Comparison of ENCODE assay signal across 8 cellular contexts in the genomic region with DNA sequence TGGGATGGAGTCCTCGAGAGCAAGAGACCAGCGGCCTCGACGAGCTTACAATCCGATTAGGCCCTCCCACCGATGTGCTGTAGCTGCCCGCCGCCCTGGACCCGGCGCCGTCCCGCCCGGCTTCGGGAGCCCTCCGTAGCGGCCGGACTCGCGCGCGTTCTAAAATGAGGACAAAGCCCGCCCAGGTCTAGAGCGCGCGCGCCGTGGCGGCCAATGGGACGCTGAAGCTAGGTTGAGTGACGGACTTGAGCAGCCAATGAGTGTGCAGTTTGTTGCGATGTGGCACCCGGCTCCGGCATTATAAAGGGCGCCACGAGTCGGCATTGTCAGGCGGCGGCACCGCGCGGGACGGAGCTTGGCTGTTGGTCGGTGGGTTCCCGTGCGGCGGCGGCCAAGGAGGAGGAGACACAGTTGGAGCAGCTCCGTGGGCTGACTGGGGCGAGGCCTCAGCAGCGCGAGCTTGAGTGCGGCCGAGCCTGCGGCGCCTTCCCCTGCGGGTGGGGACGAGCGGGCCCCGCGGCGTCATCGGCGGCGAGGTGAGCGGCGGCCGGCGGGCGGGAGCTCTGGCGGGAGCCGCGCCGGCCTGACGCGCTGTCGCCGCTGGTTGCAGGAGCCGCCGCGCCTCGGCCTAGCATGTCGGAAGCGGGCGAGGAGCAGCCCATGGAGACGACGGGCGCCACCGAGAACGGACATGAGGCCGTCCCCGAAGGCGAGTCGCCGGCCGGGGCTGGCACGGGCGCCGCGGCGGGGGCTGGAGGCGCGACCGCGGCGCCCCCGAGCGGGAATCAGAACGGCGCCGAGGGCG. TPM values are rescaled to one million over a fixed set of nuclear protein-coding genes. Genes with fewer than 3 reads are reported as not detected.
A peak's percentile ranks its signal among the peaks of the same experiment; 100 is the strongest.
DNase-seq lines count a peak whose midpoint lies in the region; ATAC-seq and TF ChIP-seq lines count a peak whose summit lies in the region.

A gene (plus strand): TSS at position 329 of the 805 bp plus-strand sequence. CDS start 305 bp downstream, at position 634.

- TF ChIP-seq POLR2A in GM19193 (IDR thresholded peaks at IDR 0.05; ENCODE audit: extremely low read depth, insufficient read depth, insufficient read length): peak; percentile 100

- H3K4me3 ChIP-seq in choroid plexus epithelial cell (ENCODE audit: low read depth, low read length): peak within 1 kb of the TSS; percentile 89

- peaks cover 44% of the 10 kb centered on the region for H3K36me3 Mint-ChIP-seq in activated CD4-positive, alpha-beta T cell treated with anti-CD3 and anti-CD28 coated beads for 36 hours (ENCODE audit: low read depth)

- no peaks in the 10 kb centered on the region for H3K27me3 Mint-ChIP-seq in activated CD4-positive, alpha-beta T cell treated with anti-CD3 and anti-CD28 coated beads for 36 hours

- DNase-seq in AML-193 (lab: John Stamatoyannopoulos, UW) (peak; percentile 86 to 89), NCI-H510A treated with DMSO at 0.1 percent for 48 hours (lab: John Stamatoyannopoulos, UW) (peak; percentile 87), choroid plexus epithelial cell (ENCODE audit: low read depth) (peak; percentile 98), kidney tubule cell (ENCODE audit: low spot score) (peak; percentile 96)
- DNase-seq in activated CD4-positive, alpha-beta T cell treated with anti-CD3 and anti-CD28 coated beads for 36 hours: peak; percentile 97
- peak; percentile 91 to 98 (median 94) for DNase-seq in stimulated activated CD4-positive, alpha-beta T cell treated with anti-CD3 and anti-CD28 coated beads, Interleukin-1b, Interleukin-23, amount 100 ng/mL, for 24 hours (ENCODE audit: low read depth in 4 of 4, low spot score in 1 of 4)

- H3K27ac Mint-ChIP-seq in activated CD4-positive, alpha-beta T cell treated with anti-CD3 and anti-CD28 coated beads for 36 hours: peak within 1 kb of the TSS; percentile 97

- intact Hi-C loops in activated CD4-positive, alpha-beta T cell treated with anti-CD3 and anti-CD28 coated beads for 36 hours (cut with DNase I, micrococcal nuclease): loop anchor here in 1 of 2 experiments (1.0 to 10.0 kb wide), 11 partner anchors 28 to 1418 kb away; a partner anchor contains a TSS

- CTCF ChIA-PET in activated CD4-positive, alpha-beta T cell treated with anti-CD3 and anti-CD28 coated beads for 36 hours (lab: Charles Lee): interaction anchor here (0.7 to 1.0 kb wide), 2 partner anchors 130 to 421 kb away, joined by 3 read pairs; no protein-coding TSS in a partner anchor

- ATAC-seq in HG03439 (IDR thresholded peaks at IDR 0.05; ENCODE audit: unreplicated experiment): peak; percentile 80
- ATAC-seq in activated CD4-positive, alpha-beta T cell treated with anti-CD3 and anti-CD28 coated beads for 36 hours: peak; percentile 84

- no peak for TF ChIP-seq CTCF in choroid plexus epithelial cell (conservative IDR thresholded peaks at IDR 0.05; ENCODE audit: low read depth, low read length)

- POLR2A ChIA-PET in activated CD4-positive, alpha-beta T cell treated with anti-CD3 and anti-CD28 coated beads for 36 hours (lab: Charles Lee): interaction anchor here (0.6 to 1.5 kb wide), 14 partner anchors 8 to 1683 kb away, joined by 3 to 15 read pairs (median 4); a partner anchor contains a TSS

- no peaks in the 10 kb centered on the region for H3K9me3 Mint-ChIP-seq in activated CD4-positive, alpha-beta T cell treated with anti-CD3 and anti-CD28 coated beads for 36 hours (ENCODE audit: low read depth)

- peak within 1 kb of the TSS; percentile 82 for H3K4me3 Mint-ChIP-seq in activated CD4-positive, alpha-beta T cell treated with anti-CD3 and anti-CD28 coated beads for 36 hours

- H3K4me1 Mint-ChIP-seq in activated CD4-positive, alpha-beta T cell treated with anti-CD3 and anti-CD28 coated beads for 36 hours: peaks cover 31% of the 10 kb centered on the region

RNA-seq across cellular contexts. Expression of the gene that starts here (rescaled TPM):
- 100 to 1,000 TPM; 258 to 336 TPM for total RNA-seq in activated CD4-positive, alpha-beta T cell treated with anti-CD3 and anti-CD28 coated beads for 36 hours

Comparison
In these comparisons a context has a peak if more than half of its experiments do, and no peak if none do; other contexts are left out.
1. Peak in every context shown above with its lines: DNase-seq, ATAC-seq and H3K4me3 ChIP-seq.